Comparison of ENCODE assay signal across 2 cellular contexts in the genomic region with DNA sequence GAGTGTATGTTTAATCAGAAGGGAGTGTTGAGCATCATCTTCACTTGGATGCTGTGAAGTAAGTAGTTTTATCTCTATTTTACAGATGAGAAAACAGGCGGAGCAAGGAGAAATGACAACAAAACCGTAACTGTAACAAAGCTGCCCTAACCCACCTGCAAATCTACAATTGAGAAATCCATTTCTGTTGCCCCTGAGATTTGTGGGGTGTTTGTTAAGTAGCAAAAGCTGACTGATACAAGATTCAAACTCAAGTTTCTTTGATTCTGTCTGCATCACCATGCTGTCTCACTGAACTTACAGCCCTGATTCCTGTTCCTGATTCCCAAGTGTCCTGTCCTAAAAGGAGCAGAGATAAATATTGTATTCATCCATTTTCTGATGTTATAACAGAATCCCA.
TF ChIP-seq lines count a peak whose summit lies in the region.

No MANE protein-coding gene starts in this region.

TF ChIP-seq in SK-N-SH, 30 proteins besides CTCF, POLR2A, EP300 and RAD21 (continued from another document):
- TF ChIP-seq, protein P1, sequence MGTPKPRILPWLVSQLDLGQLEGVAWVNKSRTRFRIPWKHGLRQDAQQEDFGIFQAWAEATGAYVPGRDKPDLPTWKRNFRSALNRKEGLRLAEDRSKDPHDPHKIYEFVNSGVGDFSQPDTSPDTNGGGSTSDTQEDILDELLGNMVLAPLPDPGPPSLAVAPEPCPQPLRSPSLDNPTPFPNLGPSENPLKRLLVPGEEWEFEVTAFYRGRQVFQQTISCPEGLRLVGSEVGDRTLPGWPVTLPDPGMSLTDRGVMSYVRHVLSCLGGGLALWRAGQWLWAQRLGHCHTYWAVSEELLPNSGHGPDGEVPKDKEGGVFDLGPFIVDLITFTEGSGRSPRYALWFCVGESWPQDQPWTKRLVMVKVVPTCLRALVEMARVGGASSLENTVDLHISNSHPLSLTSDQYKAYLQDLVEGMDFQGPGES (IDR thresholded peaks at IDR 0.05; ENCODE audit: low read depth, low read length) = no peak
- TF ChIP-seq TEAD4 (IDR thresholded peaks at IDR 0.05; ENCODE audit: borderline replicate concordance, insufficient read depth) = no peak
- TF ChIP-seq, protein P2, sequence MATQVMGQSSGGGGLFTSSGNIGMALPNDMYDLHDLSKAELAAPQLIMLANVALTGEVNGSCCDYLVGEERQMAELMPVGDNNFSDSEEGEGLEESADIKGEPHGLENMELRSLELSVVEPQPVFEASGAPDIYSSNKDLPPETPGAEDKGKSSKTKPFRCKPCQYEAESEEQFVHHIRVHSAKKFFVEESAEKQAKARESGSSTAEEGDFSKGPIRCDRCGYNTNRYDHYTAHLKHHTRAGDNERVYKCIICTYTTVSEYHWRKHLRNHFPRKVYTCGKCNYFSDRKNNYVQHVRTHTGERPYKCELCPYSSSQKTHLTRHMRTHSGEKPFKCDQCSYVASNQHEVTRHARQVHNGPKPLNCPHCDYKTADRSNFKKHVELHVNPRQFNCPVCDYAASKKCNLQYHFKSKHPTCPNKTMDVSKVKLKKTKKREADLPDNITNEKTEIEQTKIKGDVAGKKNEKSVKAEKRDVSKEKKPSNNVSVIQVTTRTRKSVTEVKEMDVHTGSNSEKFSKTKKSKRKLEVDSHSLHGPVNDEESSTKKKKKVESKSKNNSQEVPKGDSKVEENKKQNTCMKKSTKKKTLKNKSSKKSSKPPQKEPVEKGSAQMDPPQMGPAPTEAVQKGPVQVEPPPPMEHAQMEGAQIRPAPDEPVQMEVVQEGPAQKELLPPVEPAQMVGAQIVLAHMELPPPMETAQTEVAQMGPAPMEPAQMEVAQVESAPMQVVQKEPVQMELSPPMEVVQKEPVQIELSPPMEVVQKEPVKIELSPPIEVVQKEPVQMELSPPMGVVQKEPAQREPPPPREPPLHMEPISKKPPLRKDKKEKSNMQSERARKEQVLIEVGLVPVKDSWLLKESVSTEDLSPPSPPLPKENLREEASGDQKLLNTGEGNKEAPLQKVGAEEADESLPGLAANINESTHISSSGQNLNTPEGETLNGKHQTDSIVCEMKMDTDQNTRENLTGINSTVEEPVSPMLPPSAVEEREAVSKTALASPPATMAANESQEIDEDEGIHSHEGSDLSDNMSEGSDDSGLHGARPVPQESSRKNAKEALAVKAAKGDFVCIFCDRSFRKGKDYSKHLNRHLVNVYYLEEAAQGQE (IDR thresholded peaks at IDR 0.05; ENCODE audit: low read depth, low read length) = no peak
- no peak for TF ChIP-seq RXRA (IDR thresholded peaks at IDR 0.05; ENCODE audit: borderline replicate concordance, low read depth)
- TF ChIP-seq NRF1 (IDR thresholded peaks at IDR 0.05; ENCODE audit: low read depth, low read length) = no peak
- no peak for TF ChIP-seq GABPA (IDR thresholded peaks at IDR 0.05; ENCODE audit: low read depth)
- TF ChIP-seq FOSL2 (IDR thresholded peaks at IDR 0.05; ENCODE audit: borderline replicate concordance, low read depth) = no peak
- TF ChIP-seq POLR2AphosphoS5 (IDR thresholded peaks at IDR 0.05; ENCODE audit: low read depth, low read length) = no peak
- TF ChIP-seq RCOR1 (IDR thresholded peaks at IDR 0.05; ENCODE audit: low read length) = no peak
- no peak for TF ChIP-seq JUND (IDR thresholded peaks at IDR 0.05)
- TF ChIP-seq MAX (IDR thresholded peaks at IDR 0.05; ENCODE audit: low read depth) = no peak
- TF ChIP-seq, protein P3, sequence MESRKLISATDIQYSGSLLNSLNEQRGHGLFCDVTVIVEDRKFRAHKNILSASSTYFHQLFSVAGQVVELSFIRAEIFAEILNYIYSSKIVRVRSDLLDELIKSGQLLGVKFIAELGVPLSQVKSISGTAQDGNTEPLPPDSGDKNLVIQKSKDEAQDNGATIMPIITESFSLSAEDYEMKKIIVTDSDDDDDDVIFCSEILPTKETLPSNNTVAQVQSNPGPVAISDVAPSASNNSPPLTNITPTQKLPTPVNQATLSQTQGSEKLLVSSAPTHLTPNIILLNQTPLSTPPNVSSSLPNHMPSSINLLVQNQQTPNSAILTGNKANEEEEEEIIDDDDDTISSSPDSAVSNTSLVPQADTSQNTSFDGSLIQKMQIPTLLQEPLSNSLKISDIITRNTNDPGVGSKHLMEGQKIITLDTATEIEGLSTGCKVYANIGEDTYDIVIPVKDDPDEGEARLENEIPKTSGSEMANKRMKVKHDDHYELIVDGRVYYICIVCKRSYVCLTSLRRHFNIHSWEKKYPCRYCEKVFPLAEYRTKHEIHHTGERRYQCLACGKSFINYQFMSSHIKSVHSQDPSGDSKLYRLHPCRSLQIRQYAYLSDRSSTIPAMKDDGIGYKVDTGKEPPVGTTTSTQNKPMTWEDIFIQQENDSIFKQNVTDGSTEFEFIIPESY (IDR thresholded peaks at IDR 0.05; ENCODE audit: borderline replicate concordance, low read depth) = no peak
- no peak for TF ChIP-seq RFX5 (IDR thresholded peaks at IDR 0.05; ENCODE audit: low read length)
- TF ChIP-seq SIN3A (IDR thresholded peaks at IDR 0.05; ENCODE audit: borderline replicate concordance, low read depth, low read length) = no peak
TF ChIP-seq in SK-N-SH: peak in this region for 0.

TF ChIP-seq in SK-N-SH treated with all-trans-retinoic acid at 6 μM for 48 hours, 23 proteins besides CTCF, POLR2A, EP300 and RAD21 (continued from another document):
- TF ChIP-seq PATZ1 (CRISPR knock-in tag; IDR thresholded peaks at IDR 0.05; ENCODE audit: borderline replicate concordance) (no peak), CSRNP3 (CRISPR knock-in tag; IDR thresholded peaks at IDR 0.05) (no peak), RARB (CRISPR knock-in tag; IDR thresholded peaks at IDR 0.05) (no peak), ZNF8 (CRISPR knock-in tag; IDR thresholded peaks at IDR 0.05) (no peak), TCF4 (CRISPR knock-in tag; IDR thresholded peaks at IDR 0.05; ENCODE audit: borderline replicate concordance) (no peak), TOX (CRISPR knock-in tag; IDR thresholded peaks at IDR 0.05; ENCODE audit: borderline replicate concordance) (no peak), ISL1 (CRISPR knock-in tag; IDR thresholded peaks at IDR 0.05) (no peak), ZNF70 (CRISPR knock-in tag; IDR thresholded peaks at IDR 0.05) (no peak), GLIS3 (CRISPR knock-in tag; IDR thresholded peaks at IDR 0.05) (no peak), BACH2 (CRISPR knock-in tag; IDR thresholded peaks at IDR 0.05; ENCODE audit: borderline replicate concordance) (no peak)
